Comparison of ENCODE assay signal across 9 cellular contexts in genomic region chr14:91078095-91078737, GRCh38. TPM values are rescaled to one million over a fixed set of nuclear protein-coding genes. Genes with fewer than 3 reads are reported as not detected.
DNase-seq lines count a peak whose midpoint lies in the region; ATAC-seq and TF ChIP-seq lines count a peak whose summit lies in the region.
"Had no signal": no experiment of that assay in that cellular context is flagged by ENCODE, and none has a peak within 500 bp of the region (broad histone marks: within the 10 kb centered on the region; RNA-seq: fewer than 3 reads in every experiment).

No MANE protein-coding gene starts in this region.

- no peaks in the 10 kb centered on the region for H3K9me3 Mint-ChIP-seq in CD8-positive, alpha-beta memory T cell
- peaks cover 3% of the 10 kb centered on the region for H3K9me3 Mint-ChIP-seq in T-helper 1 cell treated with Interleukin-12 subunit alpha and Interleukin-12 subunit beta and Interleukin-4 antibody, amounts not matched to agents 30 μg/mL and 1 μg/mL, for 36 hours
- no peaks in the 10 kb centered on the region for H3K9me3 Mint-ChIP-seq in Calu3 (ENCODE audit: low read depth, unreplicated experiment)

- peaks cover 29 to 41% (median 38%) of the 10 kb centered on the region in 3 donors for H3K4me1 Mint-ChIP-seq in CD8-positive, alpha-beta memory T cell
- peaks cover 34% of the 10 kb centered on the region for H3K4me1 Mint-ChIP-seq in T-helper 1 cell treated with Interleukin-12 subunit alpha and Interleukin-12 subunit beta and Interleukin-4 antibody, amounts not matched to agents 30 μg/mL and 1 μg/mL, for 36 hours (ENCODE audit: low read depth)
- no peaks in the 10 kb centered on the region for H3K4me1 Mint-ChIP-seq in Calu3 (ENCODE audit: low read depth, unreplicated experiment)

- no peak overlapping the region for H3K27ac ChIP-seq in CD8-positive, alpha-beta memory T cell (ENCODE audit: low read depth, low read length)
- H3K27ac ChIP-seq: HL-60 had no signal

- no peak overlapping the region for H3K4me3 ChIP-seq in CD8-positive, alpha-beta memory T cell (ENCODE audit: low read length)

- no TSS peak for BruUV-seq in Calu3 (replicated peaks; lab: Mats Ljungman, UMichigan)

- ATAC-seq in GM21717 (IDR thresholded peaks at IDR 0.05; ENCODE audit: unreplicated experiment) (peak; percentile 61), GM19023 (IDR thresholded peaks at IDR 0.05; ENCODE audit: unreplicated experiment) (no peak)

- H3K9me3 ChIP-seq in CD8-positive, alpha-beta memory T cell (ENCODE audit: low read length), result no peaks in the 10 kb centered on the region

- H3K4me1 ChIP-seq in CD8-positive, alpha-beta memory T cell (ENCODE audit: insufficient read depth, low read length), result peaks cover 16% of the 10 kb centered on the region

- no peak for TF ChIP-seq CTCF in Calu3 (IDR thresholded peaks at IDR 0.05; ENCODE audit: unreplicated experiment)

- H3K27ac Mint-ChIP-seq in CD8-positive, alpha-beta memory T cell, result peak overlapping the region; percentile 7 to 97 (median 90)
- H3K27ac Mint-ChIP-seq in T-helper 1 cell treated with Interleukin-12 subunit alpha and Interleukin-12 subunit beta and Interleukin-4 antibody, amounts not matched to agents 30 μg/mL and 1 μg/mL, for 36 hours, result peak overlapping the region; percentile 89
- no peak overlapping the region for H3K27ac Mint-ChIP-seq in Calu3 (ENCODE audit: unreplicated experiment)

- no peaks in the 10 kb centered on the region for H3K27me3 ChIP-seq in CD8-positive, alpha-beta memory T cell (ENCODE audit: insufficient read depth, low read length, poor library complexity, severe bottlenecking)

- POLR2A ChIA-PET in CD8-positive, alpha-beta memory T cell (lab: Charles Lee), result interaction anchor here (0.7 to 1.6 kb wide), 5 partner anchors 10 to 37 kb away, joined by 3 to 13 read pairs (median 3); partner anchors contain the start of gene RPS6KA5

- intact Hi-C loops in Calu3 (cut with micrococcal nuclease; ENCODE audit: unreplicated experiment), result no loop called here

- H3K4me3 Mint-ChIP-seq in CD8-positive, alpha-beta memory T cell, result peak overlapping the region; percentile 1 to 89 (median 77)
- H3K4me3 Mint-ChIP-seq in T-helper 1 cell treated with Interleukin-12 subunit alpha and Interleukin-12 subunit beta and Interleukin-4 antibody, amounts not matched to agents 30 μg/mL and 1 μg/mL, for 36 hours, result peak overlapping the region; percentile 43
- no peak overlapping the region for H3K4me3 Mint-ChIP-seq in Calu3 (ENCODE audit: low read depth, unreplicated experiment)

- CTCF ChIA-PET in CD8-positive, alpha-beta memory T cell (lab: Charles Lee), result interaction anchor here (0.6 to 2.1 kb wide), 4 partner anchors 13 to 36 kb away, joined by 3 to 14 read pairs (median 8); partner anchors contain the start of genes DGLUCY and RPS6KA5
- CTCF ChIA-PET in Calu3 (lab: Charles Lee), result no interaction called here

- DNase-seq in CD8-positive, alpha-beta memory T cell, result peak in 3 of 5 donors; percentile 56 to 86 (median 77)
- peak; percentile 17 for DNase-seq in foreskin melanocyte
- DNase-seq in T-helper 9 cell, result no peak
- no peak for DNase-seq in Calu3
- DNase-seq in NCI-H524 treated with DMSO at 0.1 percent for 48 hours (lab: John Stamatoyannopoulos, UW), result no peak

- no peaks in the 10 kb centered on the region for H3K27me3 Mint-ChIP-seq in CD8-positive, alpha-beta memory T cell
- H3K27me3 Mint-ChIP-seq in T-helper 1 cell treated with Interleukin-12 subunit alpha and Interleukin-12 subunit beta and Interleukin-4 antibody, amounts not matched to agents 30 μg/mL and 1 μg/mL, for 36 hours (ENCODE audit: low read depth), result peaks cover 3% of the 10 kb centered on the region
- no peaks in the 10 kb centered on the region for H3K27me3 Mint-ChIP-seq in Calu3 (ENCODE audit: unreplicated experiment)

- H3K36me3 Mint-ChIP-seq in CD8-positive, alpha-beta memory T cell, result no peaks in the 10 kb centered on the region
- H3K36me3 Mint-ChIP-seq in T-helper 1 cell treated with Interleukin-12 subunit alpha and Interleukin-12 subunit beta and Interleukin-4 antibody, amounts not matched to agents 30 μg/mL and 1 μg/mL, for 36 hours (ENCODE audit: low read depth), result peaks cover 13% of the 10 kb centered on the region
- peaks cover 4% of the 10 kb centered on the region for H3K36me3 Mint-ChIP-seq in Calu3 (ENCODE audit: insufficient read depth, unreplicated experiment)

- no peaks in the 10 kb centered on the region for H3K36me3 ChIP-seq in CD8-positive, alpha-beta memory T cell (ENCODE audit: insufficient read depth, low read length)

RNA-seq across cellular contexts. Expression of gene RPS6KA5, which starts 17.8 kb away (rescaled TPM):
- total RNA-seq in CD8-positive, alpha-beta memory T cell, result 10 to 100 TPM; 17.7 to 19.9 TPM
- polyA plus RNA-seq in CD8-positive, alpha-beta memory T cell, result 21.3 TPM
- 9.7 and 10.3 TPM in 2 replicates for total RNA-seq in Calu3 (2022)

RNA-seq across cellular contexts. Expression of gene DGLUCY, which starts 35.7 kb away (rescaled TPM):
- total RNA-seq in CD8-positive, alpha-beta memory T cell, result 10 to 100 TPM; 45.3 to 48.7 TPM
- 55.5 TPM for polyA plus RNA-seq in CD8-positive, alpha-beta memory T cell
- total RNA-seq in Calu3 (2022), result 69.3 and 78.5 TPM in 2 replicates

Comparison
In these comparisons a context has a peak if more than half of its experiments do, and no peak if none do; other contexts are left out.
1. DNase-seq: peak in CD8-positive, alpha-beta memory T cell (3 of 5) and foreskin melanocyte (single experiment); none in T-helper 9 cell (single experiment), Calu3 (single experiment) and NCI-H524 treated with DMSO at 0.1 percent for 48 hours (single experiment).